In the genomic region with DNA sequence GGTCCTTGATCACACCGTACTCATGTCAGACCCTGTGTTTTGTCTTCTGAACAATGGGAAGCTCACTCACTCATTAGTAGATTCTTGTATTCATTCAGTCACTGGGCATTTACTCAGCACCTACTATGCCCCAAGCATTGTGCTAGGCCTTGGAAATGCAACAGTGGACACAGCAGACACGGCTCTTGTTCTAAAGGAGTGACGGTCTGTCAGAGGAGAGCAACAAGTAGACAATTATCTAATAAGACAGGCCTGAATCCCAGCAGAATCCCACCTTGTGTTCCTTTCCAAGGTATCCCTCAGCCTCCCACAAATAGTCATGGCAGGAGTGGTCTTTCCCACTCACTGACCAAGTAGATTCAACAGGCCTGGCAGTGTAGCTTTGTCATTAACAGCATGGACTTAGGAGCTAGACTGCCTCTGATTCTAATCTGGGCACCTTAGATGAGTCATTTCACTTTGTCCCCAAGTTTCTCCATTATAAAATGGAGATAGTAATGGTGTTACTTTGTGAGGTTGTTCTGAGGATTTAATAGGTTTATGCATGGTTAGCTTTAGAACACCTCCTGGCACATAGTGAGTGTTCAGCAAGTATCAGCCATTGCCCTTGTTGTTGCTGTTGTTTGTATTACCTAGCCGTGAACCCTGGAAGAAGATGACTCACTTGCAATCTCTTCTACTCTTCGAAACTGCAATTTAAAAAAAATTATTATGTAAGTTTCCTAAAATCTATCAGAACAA, we compare ENCODE assay signal across 14 cellular contexts.
A peak's percentile ranks its signal among the peaks of the same experiment; 100 is the strongest.
DNase-seq lines count a peak whose midpoint lies in the region; ATAC-seq, FAIRE-seq and TF ChIP-seq lines count a peak whose summit lies in the region.
"Had no signal": no experiment of that assay in that cellular context is flagged by ENCODE, and none has a peak within 500 bp of the region (broad histone marks: within the 10 kb centered on the region; RNA-seq: fewer than 3 reads in every experiment).

No MANE protein-coding gene starts in this region.

- H3K9me1 ChIP-seq in K562 (ENCODE audit: control insufficient read depth, insufficient read depth, low read length) = no peaks in the 10 kb centered on the region

- no peaks in the 10 kb centered on the region for H3K79me2 ChIP-seq in K562 (ENCODE audit: control insufficient read depth, insufficient read depth, low read length)

- H3K4me1 ChIP-seq in HEK293 (ENCODE audit: control insufficient read depth, insufficient read depth, low read length) (no peaks in the 10 kb centered on the region), K562 (replicated peaks in 1 of 2; ENCODE audit: control insufficient read depth in 2 of 2, insufficient read depth in 2 of 2, low read length in 2 of 2) (no peaks in the 10 kb centered on the region), stomach (no peaks in the 10 kb centered on the region)

- no peak for DNase-seq in K562 (ENCODE audit: extremely low read depth in 1 of 4, low spot score in 3 of 4)
- DNase-seq in fibroblast of villous mesenchyme (ENCODE audit: low read depth) = peak; percentile 63
- no peak for DNase-seq in stomach
- DNase-seq in activated CD4-positive, alpha-beta T cell treated with anti-CD3 and anti-CD28 coated beads, Interleukin-2, amount 50 U/mL, for 1 hour = no peak
- DNase-seq: activated CD4-positive, alpha-beta T cell treated with anti-CD3 and anti-CD28 coated beads for 1 hour; activated naive CD4-positive, alpha-beta T cell treated with anti-CD3 and anti-CD28 coated beads for 36 hours; caudate nucleus; NCI-H2227 treated with DMSO at 0.1 percent for 48 hours; SIG-M5; stimulated activated naive CD8-positive, alpha-beta T cell treated with anti-CD3 and anti-CD28 coated beads, Interleukin-15, amount 100 ng/mL, for 72 hours had no signal

- no peak overlapping the region for H2AFZ ChIP-seq in K562 (ENCODE audit: low read depth, low read length)

- FAIRE-seq in K562 (lab: Jason Lieb, UNC) = no peak

- H3K4me2 ChIP-seq in K562 (ENCODE audit: insufficient read depth, low read length) = no peak overlapping the region

- no peak overlapping the region for H3K9ac ChIP-seq in K562 (ENCODE audit: insufficient read depth in 1 of 2, low read depth in 2 of 2, low read length in 2 of 2)

- H3K27me3 ChIP-seq in K562 (ENCODE audit: control insufficient read depth in 2 of 2, insufficient read depth in 2 of 2, low read length in 2 of 2) (0 out of 5 replicates have a peak, but pooled peaks cover 0 to 6% of the 10 kb centered on the region in 2 experiments), stomach (no peaks in the 10 kb centered on the region)

- TF ChIP-seq RAD21 in K562 (CRISPR knock-in tag; conservative IDR thresholded peaks at IDR 0.05 in 1 of 2, IDR thresholded peaks at IDR 0.05 in 1 of 2) = no peak

- TF ChIP-seq CTCF in HEK293 (tag by site-specific recombination; IDR thresholded peaks at IDR 0.05) (no peak), K562 (IDR thresholded peaks at IDR 0.05 in 2 of 3, conservative IDR thresholded peaks at IDR 0.05 in 1 of 3; ENCODE audit: insufficient read depth in 2 of 3, low read depth in 1 of 3, low read length in 3 of 3) (no peak), fibroblast of villous mesenchyme (IDR thresholded peaks at IDR 0.05; ENCODE audit: insufficient read depth, low read depth, low read length) (no peak), stomach (IDR thresholded peaks at IDR 0.05) (no peak)

- H3K9me3 ChIP-seq in HEK293 (ENCODE audit: control insufficient read depth, insufficient read depth, low read depth, low read length) = no peaks in the 10 kb centered on the region
- H3K9me3 ChIP-seq in K562 (replicated peaks; ENCODE audit: control insufficient read depth, insufficient read depth, low read depth, low read length) = no peaks in the 10 kb centered on the region
- H3K9me3 ChIP-seq in stomach = no peaks in the 10 kb centered on the region

- in situ Hi-C loops in K562 (cut with MboI) = no loop called here

- H4K20me1 ChIP-seq in K562 (replicated peaks; ENCODE audit: control insufficient read depth, insufficient read depth, low read length) = no peaks in the 10 kb centered on the region

- H3K36me3 ChIP-seq in HEK293 (ENCODE audit: control insufficient read depth in 2 of 2, insufficient read depth in 1 of 2, low read length in 2 of 2) (peaks cover 0 to 5% of the 10 kb centered on the region in 2 experiments; a peak in 1 of 3 replicates), K562 (ENCODE audit: control insufficient read depth, insufficient read depth, low read length) (no peaks in the 10 kb centered on the region), stomach (peaks cover 0 to 15% (median 3%) of the 10 kb centered on the region in 4 donors)

- 1% methylated on average over 5 of the region's 5 CpGs for WGBS in K562 (ENCODE audit: insufficient coverage, low coverage, missing lambda C conversion rate)
- 84 to 90% (median 87%) methylated on average over 5 of the region's 5 CpGs for WGBS in stomach, 5 donors

- no peak for ATAC-seq in K562
- ATAC-seq in GM21786 (IDR thresholded peaks at IDR 0.05; ENCODE audit: unreplicated experiment) = no peak
- no peak for ATAC-seq in HG03095 (IDR thresholded peaks at IDR 0.05; ENCODE audit: unreplicated experiment)
- ATAC-seq in HG03108 (IDR thresholded peaks at IDR 0.05; ENCODE audit: unreplicated experiment) = no peak
- ATAC-seq: stimulated activated naive CD8-positive, alpha-beta T cell treated with anti-CD3 and anti-CD28 coated beads, Interleukin-15, amount 100 ng/mL, for 72 hours had no signal

- CTCF ChIA-PET in HEK293 (lab: Yijun Ruan, JAX) = interaction anchor here (1.0 kb wide), 1 partner anchor 11 kb away, joined by 3 read pairs; no protein-coding TSS in a partner anchor
- CTCF ChIA-PET in K562 (lab: Yijun Ruan, JAX; ENCODE audit: low intra/inter-chr PET ratio) = no interaction called here

- BruUV-seq in K562 (replicated peaks; lab: Mats Ljungman, UMichigan) = no TSS peak

- H3K4me3 ChIP-seq in HEK293 (ENCODE audit: low read depth, low read length) (no peak overlapping the region), K562 (no peak overlapping the region), fibroblast of villous mesenchyme (ENCODE audit: low read depth, low read length) (no peak overlapping the region), stomach (no peak overlapping the region)

- POLR2A ChIA-PET in HEK293 (lab: Yijun Ruan, JAX) (no interaction called here), K562 (lab: Yijun Ruan, JAX) (interaction anchor here (1.0 kb wide), 1 partner anchor 9 kb away, joined by 3 read pairs; no protein-coding TSS in a partner anchor)

- TF ChIP-seq EP300 in K562 (IDR thresholded peaks at IDR 0.05; ENCODE audit: low read length) (no peak), stomach (IDR thresholded peaks at IDR 0.05) (no peak)

- H3K27ac ChIP-seq in HEK293 (ENCODE audit: extremely low read depth, low read depth, low read length) (no peak overlapping the region), K562 (ENCODE audit: extremely low read depth, low read depth, low read length) (no peak overlapping the region), stomach (peak overlapping the region in 3 of 5 donors; percentile 25 to 44 (median 34))

- TF ChIP-seq POLR2A in K562 (conservative IDR thresholded peaks at IDR 0.05) (no peak), stomach (IDR thresholded peaks at IDR 0.05) (no peak)

- intact Hi-C loops in K562 (cut with micrococcal nuclease) (no loop called here), stomach (cut with DNase I; ENCODE audit: low total_unique reads) (no loop called here)

TF ChIP-seq in HEK293, 187 proteins besides CTCF, POLR2A, EP300 and RAD21:
- TF ChIP-seq SCRT2 (tag by site-specific recombination; IDR thresholded peaks at IDR 0.05) (peak; percentile 51; the same call in 1 of the 2 replicates), ZNF792 (tag by site-specific recombination; IDR thresholded peaks at IDR 0.05) (no peak)

TF ChIP-seq in K562, 482 proteins besides CTCF, POLR2A, EP300 and RAD21 (continues in another document):
- no peak for TF ChIP-seq CBX3 (IDR thresholded peaks at IDR 0.05; ENCODE audit: borderline replicate concordance in 1 of 2, low read length in 2 of 2)
- TF ChIP-seq LARP7 (IDR thresholded peaks at IDR 0.05) = no peak
- TF ChIP-seq FOSL1 (tag; conservative IDR thresholded peaks at IDR 0.05) = peak; percentile 91
- TF ChIP-seq, protein P1, sequence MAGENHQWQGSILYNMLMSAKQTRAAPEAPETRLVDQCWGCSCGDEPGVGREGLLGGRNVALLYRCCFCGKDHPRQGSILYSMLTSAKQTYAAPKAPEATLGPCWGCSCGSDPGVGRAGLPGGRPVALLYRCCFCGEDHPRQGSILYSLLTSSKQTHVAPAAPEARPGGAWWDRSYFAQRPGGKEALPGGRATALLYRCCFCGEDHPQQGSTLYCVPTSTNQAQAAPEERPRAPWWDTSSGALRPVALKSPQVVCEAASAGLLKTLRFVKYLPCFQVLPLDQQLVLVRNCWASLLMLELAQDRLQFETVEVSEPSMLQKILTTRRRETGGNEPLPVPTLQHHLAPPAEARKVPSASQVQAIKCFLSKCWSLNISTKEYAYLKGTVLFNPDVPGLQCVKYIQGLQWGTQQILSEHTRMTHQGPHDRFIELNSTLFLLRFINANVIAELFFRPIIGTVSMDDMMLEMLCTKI (IDR thresholded peaks at IDR 0.05; ENCODE audit: partially characterized antibody) = no peak
- TF ChIP-seq ZNF592 (IDR thresholded peaks at IDR 0.05) = no peak

Comparison
In these comparisons a context has a peak if more than half of its experiments do, and no peak if none do; other contexts are left out.
1. H3K27ac ChIP-seq: peak in stomach (3 of 5); none in HEK293 (single experiment) and K562 (single experiment).